40 cellular contexts compared by ENCODE assay signal in genomic region chr3:32835049-32835371, GRCh38. TPM values are rescaled to one million over a fixed set of nuclear protein-coding genes. Genes with fewer than 3 reads are reported as not detected.
"Had no signal": no experiment of that assay in that cellular context is flagged by ENCODE, and none has a peak within 500 bp of the region (broad histone marks: within the 10 kb centered on the region; RNA-seq: fewer than 3 reads in every experiment).

No MANE protein-coding gene starts in this region.

- H3K9me3 Mint-ChIP-seq: activated CD8-positive, alpha-beta T cell treated with anti-CD3 and anti-CD28 coated beads for 36 hours; activated T-helper 2 cell treated with anti-CD3 and anti-CD28 coated beads, Interferon-gamma antibody, Interleukin-2, Interleukin-4, amounts not matched to agents 10 μg/mL and 5 μg/mL and 100 μg/mL, durations not matched to agents 14 hours and 24 hours and 36 hours; natural killer cell treated with Interleukin-12 subunit alpha and Interleukin-12 subunit beta and Interleukin-15 and Interleukin-18, amount 100 ng/mL, for 72 hours; stimulated activated memory B cell treated with anti-CD40 and anti-IgM and Interleukin-4, amounts not matched to agents 10 μg/mL and 1 μg/mL and 100 μg/mL, for 72 hours; stimulated activated naive CD8-positive, alpha-beta T cell treated with anti-CD3 and anti-CD28 coated beads, Interleukin-15, amount 100 ng/mL, for 72 hours; T-helper 1 cell treated with Interleukin-12 subunit alpha and Interleukin-12 subunit beta and Interleukin-4 antibody, amounts not matched to agents 30 μg/mL and 1 μg/mL, for 36 hours had no signal

- H3K27ac Mint-ChIP-seq: activated CD8-positive, alpha-beta T cell treated with anti-CD3 and anti-CD28 coated beads for 36 hours; activated naive CD8-positive, alpha-beta T cell; activated T-helper 2 cell treated with anti-CD3 and anti-CD28 coated beads, Interferon-gamma antibody, Interleukin-2, Interleukin-4, amounts not matched to agents 10 μg/mL and 5 μg/mL and 100 μg/mL, durations not matched to agents 14 hours and 24 hours and 36 hours; natural killer cell treated with Interleukin-12 subunit alpha and Interleukin-12 subunit beta and Interleukin-15 and Interleukin-18, amount 100 ng/mL, for 72 hours; stimulated activated memory B cell treated with anti-CD40 and anti-IgM and Interleukin-4, amounts not matched to agents 10 μg/mL and 1 μg/mL and 100 μg/mL, for 72 hours; stimulated activated naive CD8-positive, alpha-beta T cell treated with anti-CD3 and anti-CD28 coated beads, Interleukin-15, amount 100 ng/mL, for 72 hours; T-helper 1 cell treated with Interleukin-12 subunit alpha and Interleukin-12 subunit beta and Interleukin-4 antibody, amounts not matched to agents 30 μg/mL and 1 μg/mL, for 36 hours had no signal

- FAIRE-seq: bronchial epithelial cell, colon, endometrium, pancreas had no signal

- H3K4me1 ChIP-seq: esophagus squamous epithelium, left ventricle myocardium inferior, psoas muscle, vagina had no signal

- H3K27ac ChIP-seq: epithelial cell of prostate, esophagus squamous epithelium, left ventricle myocardium inferior, neutrophil, pancreas, psoas muscle, upper lobe of left lung, vagina, WERI-Rb-1 had no signal

- H3K36me3 Mint-ChIP-seq: activated naive CD8-positive, alpha-beta T cell; natural killer cell treated with Interleukin-12 subunit alpha and Interleukin-12 subunit beta and Interleukin-15 and Interleukin-18, amount 100 ng/mL, for 72 hours; stimulated activated memory B cell treated with anti-CD40 and anti-IgM and Interleukin-4, amounts not matched to agents 10 μg/mL and 1 μg/mL and 100 μg/mL, for 72 hours had no signal

- H3K4me2 ChIP-seq: smooth muscle cell had no signal

- H3K4me3 ChIP-seq: esophagus squamous epithelium, left ventricle myocardium inferior, lung, mucosa of descending colon, pancreas, psoas muscle, smooth muscle cell, upper lobe of left lung, vagina had no signal

- H3K4me3 Mint-ChIP-seq: activated CD8-positive, alpha-beta T cell treated with anti-CD3 and anti-CD28 coated beads for 36 hours; activated naive CD8-positive, alpha-beta T cell; natural killer cell treated with Interleukin-12 subunit alpha and Interleukin-12 subunit beta and Interleukin-15 and Interleukin-18, amount 100 ng/mL, for 72 hours; stimulated activated memory B cell treated with anti-CD40 and anti-IgM and Interleukin-4, amounts not matched to agents 10 μg/mL and 1 μg/mL and 100 μg/mL, for 72 hours; stimulated activated naive CD8-positive, alpha-beta T cell treated with anti-CD3 and anti-CD28 coated beads, Interleukin-15, amount 100 ng/mL, for 72 hours; T-helper 1 cell treated with Interleukin-12 subunit alpha and Interleukin-12 subunit beta and Interleukin-4 antibody, amounts not matched to agents 30 μg/mL and 1 μg/mL, for 36 hours had no signal

- DNase-seq: activated CD4-positive, alpha-beta T cell treated with anti-CD3 and anti-CD28 coated beads, Interleukin-2, amount 50 U/mL, for 1 hour; activated CD4-positive, CD25-positive, alpha-beta regulatory T cell treated with anti-CD3 and anti-CD28 coated beads, Interleukin-2, amount 50 U/mL, for 72 hours; activated CD8-positive, alpha-beta T cell treated with anti-CD3 and anti-CD28 coated beads for 36 hours; activated naive CD4-positive, alpha-beta T cell; activated T-cell treated with anti-CD3 and anti-CD28 coated beads, Interleukin-2, amount 50 U/mL, for 48 hours; anterior cingulate cortex; dermis blood vessel endothelial cell; effector CD4-positive, alpha-beta T cell; esophagus squamous epithelium; foreskin melanocyte; islet precursor cell; left ventricle myocardium inferior; mucosa of descending colon; pancreas; psoas muscle; stimulated activated CD4-positive, alpha-beta T cell treated with anti-CD3 and anti-CD28 coated beads, Interleukin-1b, Interleukin-23, amount 100 ng/mL, for 48 hours; stimulated activated CD4-positive, alpha-beta T cell treated with anti-CD3 and anti-CD28 coated beads, Interleukin-4, amount 100 ng/mL, for 4 hours; stimulated activated CD8-positive, alpha-beta memory T cell treated with anti-CD3 and anti-CD28 coated beads, Interleukin-4, amount 100 ng/mL, for 48 hours; stimulated activated naive CD8-positive, alpha-beta T cell treated with anti-CD3 and anti-CD28 coated beads, Interleukin-15, amount 100 ng/mL, for 72 hours; substantia nigra; SW 1271; T-helper 9 cell; WERI-Rb-1 had no signal

- H3K4me1 Mint-ChIP-seq: stimulated activated memory B cell treated with anti-CD40 and anti-IgM and Interleukin-4, amounts not matched to agents 10 μg/mL and 1 μg/mL and 100 μg/mL, for 72 hours; stimulated activated naive CD8-positive, alpha-beta T cell treated with anti-CD3 and anti-CD28 coated beads, Interleukin-15, amount 100 ng/mL, for 72 hours had no signal

- ATAC-seq: activated CD8-positive, alpha-beta T cell treated with anti-CD3 and anti-CD28 coated beads for 36 hours; mucosa of descending colon; natural killer cell treated with Interleukin-12 subunit alpha and Interleukin-12 subunit beta and Interleukin-15 and Interleukin-18, amount 100 ng/mL, for 72 hours; pancreas; psoas muscle; stimulated activated memory B cell treated with anti-CD40 and anti-IgM and Interleukin-4, amounts not matched to agents 10 μg/mL and 1 μg/mL and 100 μg/mL, for 72 hours; stimulated activated naive CD8-positive, alpha-beta T cell treated with anti-CD3 and anti-CD28 coated beads, Interleukin-15, amount 100 ng/mL, for 72 hours had no signal

- H3K36me3 ChIP-seq: esophagus squamous epithelium, left ventricle myocardium inferior, neutrophil, pancreas, upper lobe of left lung, vagina, WERI-Rb-1 had no signal

- H3K27me3 ChIP-seq: pancreas, upper lobe of left lung, vagina had no signal

- H3K9me3 ChIP-seq: esophagus squamous epithelium, left ventricle myocardium inferior, mucosa of descending colon, neutrophil, pancreas, psoas muscle, upper lobe of left lung, vagina had no signal

RNA-seq across cellular contexts. Expression of gene TRIM71, which starts 17.2 kb away (rescaled TPM):
- total RNA-seq: bronchial epithelial cell; dermis blood vessel endothelial cell; esophagus squamous epithelium; glomerular endothelial cell; left ventricle myocardium inferior; mesenteric fat pad; mucosa of descending colon; myocyte; natural killer cell treated with Interleukin-12 subunit alpha and Interleukin-12 subunit beta and Interleukin-15 and Interleukin-18, amount 100 ng/mL, for 72 hours; psoas muscle; vagina had no signal
